In genomic region chr11:36109850-36110606, GRCh38 we compare ENCODE assay signal across 15 cellular contexts.
DNase-seq lines count a peak whose midpoint lies in the region; ATAC-seq, FAIRE-seq and TF ChIP-seq lines count a peak whose summit lies in the region.
"Had no signal": no experiment of that assay in that cellular context is flagged by ENCODE, and none has a peak within 500 bp of the region (broad histone marks: within the 10 kb centered on the region; RNA-seq: fewer than 3 reads in every experiment).

No MANE protein-coding gene starts in this region.

- peaks cover 15% of the 10 kb centered on the region for H3K36me3 ChIP-seq in HUES6 (ENCODE audit: control insufficient read depth, insufficient read depth, low read length)

- H3K4me1 Mint-ChIP-seq in activated naive CD8-positive, alpha-beta T cell treated with anti-CD3 and anti-CD28 coated beads for 36 hours, result no peaks in the 10 kb centered on the region
- H3K4me1 Mint-ChIP-seq in activated T-helper 17 cell treated with anti-CD3 and anti-CD28 coated beads, Interleukin-2, amount 50 U/mL, for 72 hours, result no peaks in the 10 kb centered on the region
- no peaks in the 10 kb centered on the region for H3K4me1 Mint-ChIP-seq in effector memory CD8-positive, alpha-beta T cell (ENCODE audit: low read depth in 2 of 2)
- H3K4me1 Mint-ChIP-seq: immature natural killer cell had no signal

- H3K27ac ChIP-seq in HUES6 (ENCODE audit: low read depth, low read length), result peak overlapping the region; percentile 98

- no peak overlapping the region for H3K4me3 Mint-ChIP-seq in activated naive CD8-positive, alpha-beta T cell treated with anti-CD3 and anti-CD28 coated beads for 36 hours
- no peak overlapping the region for H3K4me3 Mint-ChIP-seq in activated T-helper 17 cell treated with anti-CD3 and anti-CD28 coated beads, Interleukin-2, amount 50 U/mL, for 72 hours
- H3K4me3 Mint-ChIP-seq in effector memory CD8-positive, alpha-beta T cell, result no peak overlapping the region
- H3K4me3 Mint-ChIP-seq: activated naive CD4-positive, alpha-beta T cell treated with anti-CD3 and anti-CD28 coated beads, Interleukin-2, amount 10 ng/mL, durations not matched to agents 7 days and 5 days; immature natural killer cell had no signal

- H3K36me3 Mint-ChIP-seq in activated naive CD8-positive, alpha-beta T cell treated with anti-CD3 and anti-CD28 coated beads for 36 hours, result no peaks in the 10 kb centered on the region
- no peaks in the 10 kb centered on the region for H3K36me3 Mint-ChIP-seq in activated T-helper 17 cell treated with anti-CD3 and anti-CD28 coated beads, Interleukin-2, amount 50 U/mL, for 72 hours (ENCODE audit: low read depth)
- no peaks in the 10 kb centered on the region for H3K36me3 Mint-ChIP-seq in effector memory CD8-positive, alpha-beta T cell (ENCODE audit: insufficient read depth)
- H3K36me3 Mint-ChIP-seq: activated naive CD4-positive, alpha-beta T cell treated with anti-CD3 and anti-CD28 coated beads, Interleukin-2, amount 10 ng/mL, durations not matched to agents 7 days and 5 days; immature natural killer cell had no signal

- no peak for ATAC-seq in activated T-helper 17 cell treated with anti-CD3 and anti-CD28 coated beads, Interleukin-2, amount 50 U/mL, for 72 hours (replicated peaks)
- no peak for ATAC-seq in effector memory CD8-positive, alpha-beta T cell (replicated peaks)

- in situ Hi-C loops in astrocyte of the cerebellum (cut with HindIII; ENCODE audit: low sequenced_read_pairs), result no loop called here

- TF ChIP-seq POLR2A in GM12891 (IDR thresholded peaks at IDR 0.05; ENCODE audit: low read depth, low read length), result no peak

- peaks cover 44% of the 10 kb centered on the region for H3K4me1 ChIP-seq in HUES6 (ENCODE audit: control insufficient read depth, insufficient read depth, low read length)

- FAIRE-seq in GM12891 (lab: Jason Lieb, UNC), result peak; percentile 13

- H3K27ac Mint-ChIP-seq in activated naive CD8-positive, alpha-beta T cell treated with anti-CD3 and anti-CD28 coated beads for 36 hours, result no peak overlapping the region
- no peak overlapping the region for H3K27ac Mint-ChIP-seq in activated T-helper 17 cell treated with anti-CD3 and anti-CD28 coated beads, Interleukin-2, amount 50 U/mL, for 72 hours
- H3K27ac Mint-ChIP-seq in effector memory CD8-positive, alpha-beta T cell, result no peak overlapping the region
- H3K27ac Mint-ChIP-seq: activated naive CD4-positive, alpha-beta T cell treated with anti-CD3 and anti-CD28 coated beads, Interleukin-2, amount 10 ng/mL, durations not matched to agents 7 days and 5 days; immature natural killer cell had no signal

- DNase-seq in GM12891 (ENCODE audit: insufficient read length, low spot score) (peak; percentile 17), astrocyte of the cerebellum (ENCODE audit: low read depth) (peak; percentile 32), islet precursor cell (peak; percentile 9), NK-92 (lab: John Stamatoyannopoulos, UW; ENCODE audit: unreplicated experiment) (no peak)
- no peak for DNase-seq in activated naive CD8-positive, alpha-beta T cell treated with anti-CD3 and anti-CD28 coated beads for 36 hours
- no peak for DNase-seq in effector memory CD8-positive, alpha-beta T cell
- DNase-seq: activated naive CD4-positive, alpha-beta T cell treated with anti-CD3 and anti-CD28 coated beads, Interleukin-2, amount 10 ng/mL, durations not matched to agents 7 days and 5 days; effector CD8-positive, alpha-beta T cell; GOT3; immature natural killer cell; Karpas-422; NCI-H1694; stimulated activated naive CD4-positive, alpha-beta T cell had no signal

- no peak for TF ChIP-seq CTCF in astrocyte of the cerebellum (IDR thresholded peaks at IDR 0.05; ENCODE audit: low read depth, low read length, missing control alignments)

- peak overlapping the region; percentile 33 for H3K4me3 ChIP-seq in HUES6 (ENCODE audit: low read depth, low read length)
- no peak overlapping the region for H3K4me3 ChIP-seq in astrocyte of the cerebellum (ENCODE audit: low read depth, low read length)

- H3K9me3 Mint-ChIP-seq in activated naive CD8-positive, alpha-beta T cell treated with anti-CD3 and anti-CD28 coated beads for 36 hours, result peaks cover 3% of the 10 kb centered on the region
- H3K9me3 Mint-ChIP-seq in activated T-helper 17 cell treated with anti-CD3 and anti-CD28 coated beads, Interleukin-2, amount 50 U/mL, for 72 hours, result peaks cover 12% of the 10 kb centered on the region
- no peaks in the 10 kb centered on the region for H3K9me3 Mint-ChIP-seq in effector memory CD8-positive, alpha-beta T cell

- H3K9me3 ChIP-seq in HUES6 (ENCODE audit: control insufficient read depth, insufficient read depth, low read depth, low read length), result peaks cover 25% of the 10 kb centered on the region

- peak overlapping the region; percentile 86 for H3K9ac ChIP-seq in HUES6 (ENCODE audit: low read length)

- no peaks in the 10 kb centered on the region for H3K27me3 ChIP-seq in HUES6 (ENCODE audit: control insufficient read depth, insufficient read depth, low read length)

- peaks cover 7% of the 10 kb centered on the region for H3K27me3 Mint-ChIP-seq in activated naive CD8-positive, alpha-beta T cell treated with anti-CD3 and anti-CD28 coated beads for 36 hours
- H3K27me3 Mint-ChIP-seq in activated T-helper 17 cell treated with anti-CD3 and anti-CD28 coated beads, Interleukin-2, amount 50 U/mL, for 72 hours, result peaks cover 12% of the 10 kb centered on the region
- peaks cover 20 to 26% of the 10 kb centered on the region in 2 donors for H3K27me3 Mint-ChIP-seq in effector memory CD8-positive, alpha-beta T cell
- H3K27me3 Mint-ChIP-seq: activated naive CD4-positive, alpha-beta T cell treated with anti-CD3 and anti-CD28 coated beads, Interleukin-2, amount 10 ng/mL, durations not matched to agents 7 days and 5 days had no signal

TF ChIP-seq in GM12891, 5 proteins besides CTCF, POLR2A, EP300 and RAD21:
- TF ChIP-seq POU2F2 (IDR thresholded peaks at IDR 0.05; ENCODE audit: low read depth, low read length) (no peak), SPI1 (IDR thresholded peaks at IDR 0.05; ENCODE audit: low read depth, low read length) (no peak)
TF ChIP-seq in GM12891: peak in this region for 0.

Comparison
In these comparisons a context has a peak if more than half of its experiments do, and no peak if none do; other contexts are left out.
1. DNase-seq: peak in GM12891 (single experiment), astrocyte of the cerebellum (single experiment) and islet precursor cell (single experiment); none in NK-92 (single experiment), activated naive CD8-positive, alpha-beta T cell treated with anti-CD3 and anti-CD28 coated beads for 36 hours (single experiment) and effector memory CD8-positive, alpha-beta T cell (0 of 3).